Comparison of ENCODE assay signal across 24 cellular contexts in the genomic region with DNA sequence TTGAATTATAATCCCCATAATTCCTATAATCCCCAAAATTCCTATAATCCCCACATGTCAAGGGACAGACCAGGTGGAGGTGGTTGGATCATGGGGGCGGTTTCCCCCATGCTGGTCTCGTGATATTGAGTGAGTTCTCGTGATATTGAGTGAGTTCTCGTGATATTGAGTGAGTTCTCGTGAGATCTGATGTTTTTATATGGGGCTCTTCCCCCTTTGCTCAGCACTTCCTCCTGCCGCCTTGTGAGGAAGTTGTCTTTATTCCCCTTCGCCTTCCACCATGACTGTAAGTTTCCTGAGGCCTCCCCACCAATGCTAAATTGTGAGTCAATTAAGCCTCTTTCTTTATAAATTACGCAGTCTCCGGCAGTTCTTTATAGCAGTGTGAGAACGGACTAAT. TPM values are rescaled to one million over a fixed set of nuclear protein-coding genes. Genes with fewer than 3 reads are reported as not detected.
"Had no signal": no experiment of that assay in that cellular context is flagged by ENCODE, and none has a peak within 500 bp of the region (broad histone marks: within the 10 kb centered on the region; RNA-seq: fewer than 3 reads in every experiment).

No MANE protein-coding gene starts in this region.

- H3K9me3 Mint-ChIP-seq: nephron; stimulated activated effector memory CD8-positive, alpha-beta T cell treated with anti-CD3 and anti-CD28 coated beads, Interleukin-12 subunit alpha, Interleukin-12 subunit beta, amount 100 ng/mL, for 72 hours had no signal

- DNase-seq: dermis blood vessel endothelial cell; effector memory CD4-positive, alpha-beta T cell; head of caudate nucleus; mesenchymal stem cell; midbrain; naive thymus-derived CD4-positive, alpha-beta T cell; nucleus accumbens; stimulated activated CD4-positive, alpha-beta T cell treated with anti-CD3 and anti-CD28 coated beads, Interleukin-2, amount 100 ng/mL, for 24 hours; stimulated activated CD4-positive, alpha-beta T cell treated with anti-CD3 and anti-CD28 coated beads, Interleukin-4, amount 100 ng/mL, for 24 hours; stimulated activated naive CD4-positive, alpha-beta T cell treated with Interleukin-2 at 50 U/mL for 16 hours; stomach; thyroid gland had no signal

- H3K4me3 Mint-ChIP-seq: naive thymus-derived CD4-positive, alpha-beta T cell; nephron; stimulated activated effector memory CD8-positive, alpha-beta T cell treated with anti-CD3 and anti-CD28 coated beads, Interleukin-12 subunit alpha, Interleukin-12 subunit beta, amount 100 ng/mL, for 72 hours had no signal

- H3K9me3 ChIP-seq: ovary, stomach, thyroid gland, vagina had no signal

- H3K27me3 ChIP-seq: ovary, thyroid gland, vagina had no signal

- H3K27ac ChIP-seq: coronary artery, ovary, stomach, thyroid gland, vagina had no signal

- H3K4me3 ChIP-seq: coronary artery, lung, ovary, smooth muscle cell, stomach, thyroid gland, vagina had no signal

- ATAC-seq: left lobe of liver; naive thymus-derived CD4-positive, alpha-beta T cell; sciatic nerve; stimulated activated effector memory CD8-positive, alpha-beta T cell treated with anti-CD3 and anti-CD28 coated beads, Interleukin-12 subunit alpha, Interleukin-12 subunit beta, amount 100 ng/mL, for 72 hours had no signal

- H3K36me3 ChIP-seq: ovary, stomach, thyroid gland, vagina had no signal

- H3K27ac Mint-ChIP-seq: naive thymus-derived CD4-positive, alpha-beta T cell; nephron; stimulated activated effector memory CD8-positive, alpha-beta T cell treated with anti-CD3 and anti-CD28 coated beads, Interleukin-12 subunit alpha, Interleukin-12 subunit beta, amount 100 ng/mL, for 72 hours had no signal

- H3K4me1 Mint-ChIP-seq: nephron had no signal

- H3K36me3 Mint-ChIP-seq: naive thymus-derived CD4-positive, alpha-beta T cell; stimulated activated effector memory CD8-positive, alpha-beta T cell treated with anti-CD3 and anti-CD28 coated beads, Interleukin-12 subunit alpha, Interleukin-12 subunit beta, amount 100 ng/mL, for 72 hours had no signal

- H3K4me1 ChIP-seq: thyroid gland, vagina had no signal

RNA-seq across cellular contexts. Expression of gene GPR78, which starts 36.6 kb away (rescaled TPM):
- total RNA-seq: dermis blood vessel endothelial cell; kidney; left lobe of liver; liver; naive thymus-derived CD4-positive, alpha-beta T cell; smooth muscle cell; subcutaneous adipose tissue; thyroid gland had no signal
- polyA plus RNA-seq: liver; naive thymus-derived CD4-positive, alpha-beta T cell had no signal

RNA-seq across cellular contexts. Expression of gene CPZ, which starts 48.9 kb away (rescaled TPM):
- total RNA-seq: dermis blood vessel endothelial cell; naive thymus-derived CD4-positive, alpha-beta T cell had no signal
- polyA plus RNA-seq: naive thymus-derived CD4-positive, alpha-beta T cell had no signal
